Comparison of ENCODE assay signal across 22 cellular contexts in the genomic region with DNA sequence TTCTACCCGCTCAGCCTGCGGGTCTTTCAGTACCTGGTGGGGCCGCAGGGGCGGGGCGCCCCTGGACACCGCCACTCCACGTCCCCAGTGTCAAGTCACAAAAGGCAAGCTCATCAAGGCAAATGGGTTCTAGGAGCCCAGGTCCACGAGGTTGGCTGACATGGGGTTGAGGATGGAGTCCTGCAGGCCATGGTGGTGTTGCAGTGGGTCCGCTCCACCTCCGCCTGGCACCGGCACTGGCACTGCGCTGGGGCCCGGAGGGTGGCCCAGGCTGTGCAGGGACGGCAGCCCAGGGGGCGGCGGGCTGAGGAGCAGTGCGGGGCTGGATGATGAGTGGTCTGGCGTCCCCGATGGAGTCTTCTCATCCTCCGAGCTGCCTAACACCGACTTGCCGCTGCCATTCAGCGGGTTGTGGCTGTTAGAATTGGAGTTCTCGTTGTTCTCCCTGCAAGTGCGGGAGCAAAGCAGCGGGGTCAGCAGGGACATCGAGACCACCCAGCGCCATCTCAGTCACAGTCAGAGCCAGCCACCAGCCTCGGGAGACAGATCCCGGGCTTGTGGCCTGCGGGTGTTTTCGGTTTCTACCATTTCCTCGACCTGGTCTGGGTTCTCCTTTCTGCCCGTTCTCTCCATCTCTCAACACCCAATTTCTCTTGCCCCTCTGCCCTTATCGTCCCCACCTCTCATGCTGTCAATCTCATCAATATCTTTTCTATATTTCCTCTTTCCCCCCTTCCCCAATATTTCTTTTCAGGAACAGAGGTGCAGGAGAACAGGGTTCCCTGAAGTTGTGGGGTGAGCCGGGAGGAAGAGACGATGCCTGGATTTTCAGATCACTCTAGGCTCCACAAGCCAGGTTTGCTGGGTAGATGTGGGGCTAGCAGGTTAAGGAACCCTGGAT. TPM values are rescaled to one million over a fixed set of nuclear protein-coding genes. Genes with fewer than 3 reads are reported as not detected.
DNase-seq lines count a peak whose midpoint lies in the region; ATAC-seq and TF ChIP-seq lines count a peak whose summit lies in the region.
"Had no signal": no experiment of that assay in that cellular context is flagged by ENCODE, and none has a peak within 500 bp of the region (broad histone marks: within the 10 kb centered on the region; RNA-seq: fewer than 3 reads in every experiment).

No MANE protein-coding gene starts in this region.

- H3K27ac ChIP-seq in esophagus muscularis mucosa (replicated peaks in 1 of 4): no peak overlapping the region
- H3K27ac ChIP-seq: A549, adrenal gland, foreskin keratinocyte, upper lobe of right lung had no signal

- no peaks in the 10 kb centered on the region for H3K36me3 ChIP-seq in esophagus muscularis mucosa
- no peaks in the 10 kb centered on the region for H3K36me3 ChIP-seq in BE2C
- H3K36me3 ChIP-seq: adrenal gland, upper lobe of right lung had no signal

- no peak for ATAC-seq in activated T-cell treated with anti-CD3 and anti-CD28 coated beads, Interleukin-2, amount 50 U/mL, for 4 hours
- ATAC-seq in naive B cell (ENCODE audit: low read depth in 2 of 2): no peak
- ATAC-seq in stimulated activated naive B cell treated with anti-CD40 and anti-IgM and Interleukin-4, amounts not matched to agents 10 μg/mL and 1 μg/mL and 100 μg/mL, for 72 hours (replicated peaks): no peak
- ATAC-seq: A549; foreskin keratinocyte; left lobe of liver; Panc1; stimulated activated naive CD8-positive, alpha-beta T cell treated with anti-CD3 and anti-CD28 coated beads, Interleukin-15, amount 100 ng/mL, for 72 hours; upper lobe of right lung had no signal

- H3K4me1 ChIP-seq in esophagus muscularis mucosa (peaks cover 39 to 66% (median 62%) of the 10 kb centered on the region in 4 donors), BE2C (no peaks in the 10 kb centered on the region)
- H3K4me1 ChIP-seq: foreskin keratinocyte had no signal

- TF ChIP-seq CTCF in cardiac fibroblast (IDR thresholded peaks at IDR 0.05; ENCODE audit: low read depth, low read length) (no peak), esophagus muscularis mucosa (IDR thresholded peaks at IDR 0.05) (no peak), BE2C (IDR thresholded peaks at IDR 0.05; ENCODE audit: low read depth, low read length) (no peak)

- no peak for TF ChIP-seq POLR2A in esophagus muscularis mucosa (IDR thresholded peaks at IDR 0.05; ENCODE audit: low read depth)

- no peaks in the 10 kb centered on the region for H3K36me3 Mint-ChIP-seq in activated T-cell treated with anti-CD3 and anti-CD28 coated beads, Interleukin-2, amount 50 U/mL, for 4 hours (ENCODE audit: insufficient read depth)
- no peaks in the 10 kb centered on the region for H3K36me3 Mint-ChIP-seq in naive B cell
- no peaks in the 10 kb centered on the region for H3K36me3 Mint-ChIP-seq in stimulated activated naive B cell treated with anti-CD40 and anti-IgM and Interleukin-4, amounts not matched to agents 10 μg/mL and 1 μg/mL and 100 μg/mL, for 72 hours
- H3K36me3 Mint-ChIP-seq: CD4-positive, CD25-positive, alpha-beta regulatory T cell had no signal

- peak; percentile 23 to 28 for DNase-seq in activated T-cell treated with anti-CD3 and anti-CD28 coated beads, Interleukin-2, amount 50 U/mL, for 48 hours
- DNase-seq in activated T-cell treated with anti-CD3 and anti-CD28 coated beads, Interleukin-2, amount 50 U/mL, for 4 hours: no peak
- DNase-seq in cardiac fibroblast (ENCODE audit: low read depth in 2 of 2) (no peak), naive B cell (no peak), esophagus muscularis mucosa (ENCODE audit: extremely low spot score) (no peak), BE2C (no peak), SHP77 (lab: John Stamatoyannopoulos, UW) (no peak)
- no peak for DNase-seq in stimulated activated naive B cell treated with anti-CD40 and anti-IgM and Interleukin-4, amounts not matched to agents 10 μg/mL and 1 μg/mL and 100 μg/mL, for 72 hours
- DNase-seq: activated CD4-positive, alpha-beta T cell treated with anti-CD3 and anti-CD28 coated beads for 48 hours; adrenal gland; CD4-positive, CD25-positive, alpha-beta regulatory T cell; foreskin keratinocyte; HFFc6; NCI-H1417; NCI-H774; stimulated activated CD4-positive, alpha-beta T cell treated with anti-CD3 and anti-CD28 coated beads, Interleukin-15, amount 100 ng/mL, for 24 hours; stimulated activated naive CD8-positive, alpha-beta T cell treated with anti-CD3 and anti-CD28 coated beads, Interleukin-15, amount 100 ng/mL, for 72 hours; upper lobe of right lung had no signal

- peaks cover 43% of the 10 kb centered on the region for H3K4me1 Mint-ChIP-seq in activated T-cell treated with anti-CD3 and anti-CD28 coated beads, Interleukin-2, amount 50 U/mL, for 4 hours (ENCODE audit: low read depth)
- peaks cover 46 to 72% (median 70%) of the 10 kb centered on the region in 3 donors for H3K4me1 Mint-ChIP-seq in naive B cell
- H3K4me1 Mint-ChIP-seq in stimulated activated naive B cell treated with anti-CD40 and anti-IgM and Interleukin-4, amounts not matched to agents 10 μg/mL and 1 μg/mL and 100 μg/mL, for 72 hours: peaks cover 45 to 81% of the 10 kb centered on the region in 2 donors

- 54% methylated on average over 28 of the region's 37 CpGs for WGBS in esophagus muscularis mucosa

- H3K27ac Mint-ChIP-seq in naive B cell: no peak overlapping the region
- H3K27ac Mint-ChIP-seq in stimulated activated naive B cell treated with anti-CD40 and anti-IgM and Interleukin-4, amounts not matched to agents 10 μg/mL and 1 μg/mL and 100 μg/mL, for 72 hours: peak overlapping the region; percentile 6
- H3K27ac Mint-ChIP-seq: HFFc6; stimulated activated naive CD8-positive, alpha-beta T cell treated with anti-CD3 and anti-CD28 coated beads, Interleukin-15, amount 100 ng/mL, for 72 hours had no signal

- H3K27me3 ChIP-seq in esophagus muscularis mucosa (peaks cover 9 to 100% (median 70%) of the 10 kb centered on the region in 4 donors), BE2C (no peaks in the 10 kb centered on the region)

- peaks cover 88% of the 10 kb centered on the region for H3K27me3 Mint-ChIP-seq in activated T-cell treated with anti-CD3 and anti-CD28 coated beads, Interleukin-2, amount 50 U/mL, for 4 hours (ENCODE audit: low read depth)
- peaks cover 59 to 92% (median 89%) of the 10 kb centered on the region in 3 donors for H3K27me3 Mint-ChIP-seq in naive B cell
- peaks cover 81 to 97% of the 10 kb centered on the region in 2 donors for H3K27me3 Mint-ChIP-seq in stimulated activated naive B cell treated with anti-CD40 and anti-IgM and Interleukin-4, amounts not matched to agents 10 μg/mL and 1 μg/mL and 100 μg/mL, for 72 hours

- peak overlapping the region; percentile 63 to 64 for H3K4me3 ChIP-seq in cardiac fibroblast (replicated peaks in 1 of 2; ENCODE audit: low read depth in 2 of 2, low read length in 2 of 2)
- H3K4me3 ChIP-seq in esophagus muscularis mucosa: no peak overlapping the region
- H3K4me3 ChIP-seq in BE2C (ENCODE audit: low read depth, low read length): no peak overlapping the region
- H3K4me3 ChIP-seq: A549, adrenal gland, upper lobe of right lung had no signal

- intact Hi-C loops in esophagus muscularis mucosa (cut with DNase I): no loop called here

- H3K9me3 Mint-ChIP-seq in activated T-cell treated with anti-CD3 and anti-CD28 coated beads, Interleukin-2, amount 50 U/mL, for 4 hours: no peaks in the 10 kb centered on the region
- peaks cover 0 to 3% (median 0%) of the 10 kb centered on the region in 7 donors for H3K9me3 Mint-ChIP-seq in naive B cell
- no peaks in the 10 kb centered on the region for H3K9me3 Mint-ChIP-seq in stimulated activated naive B cell treated with anti-CD40 and anti-IgM and Interleukin-4, amounts not matched to agents 10 μg/mL and 1 μg/mL and 100 μg/mL, for 72 hours
- H3K9me3 Mint-ChIP-seq: HFFc6; stimulated activated naive CD8-positive, alpha-beta T cell treated with anti-CD3 and anti-CD28 coated beads, Interleukin-15, amount 100 ng/mL, for 72 hours had no signal

- H3K4me3 Mint-ChIP-seq in activated T-cell treated with anti-CD3 and anti-CD28 coated beads, Interleukin-2, amount 50 U/mL, for 4 hours: no peak overlapping the region
- peak overlapping the region; percentile 35 to 91 (median 72) for H3K4me3 Mint-ChIP-seq in naive B cell
- peak overlapping the region; percentile 18 to 33 for H3K4me3 Mint-ChIP-seq in stimulated activated naive B cell treated with anti-CD40 and anti-IgM and Interleukin-4, amounts not matched to agents 10 μg/mL and 1 μg/mL and 100 μg/mL, for 72 hours
- H3K4me3 Mint-ChIP-seq: HFFc6 had no signal

- TF ChIP-seq EP300 in esophagus muscularis mucosa (IDR thresholded peaks at IDR 0.05): no peak

- H3K9me3 ChIP-seq in esophagus muscularis mucosa (no peaks in the 10 kb centered on the region), BE2C (peaks cover 3% of the 10 kb centered on the region; the same call in 1 of the 2 replicates)
- H3K9me3 ChIP-seq: A549, adrenal gland, upper lobe of right lung had no signal

RNA-seq across cellular contexts. Expression of a gene that starts 3.0 kb away (rescaled TPM):
- total RNA-seq in activated T-cell treated with anti-CD3 and anti-CD28 coated beads, Interleukin-2, amount 50 U/mL, for 4 hours: not detected
- not detected for polyA plus RNA-seq in naive B cell (ENCODE audit: low read depth in 6 of 6)
- 1 to 10 TPM in 3 of 4 donors, under 1 TPM in 1; under 0.01 to 1.9 (median 1.5) TPM for total RNA-seq in esophagus muscularis mucosa
- polyA plus RNA-seq in BE2C (2012; ENCODE audit: insufficient read depth, insufficient read length, low read depth): not detected
- total RNA-seq: CD4-positive, CD25-positive, alpha-beta regulatory T cell; foreskin keratinocyte; HFFc6; HT-29; left lobe of liver; upper lobe of right lung had no signal
- polyA plus RNA-seq: CD4-positive, CD25-positive, alpha-beta regulatory T cell; foreskin keratinocyte had no signal

Comparison
In these comparisons a context has a peak if more than half of its experiments do, and no peak if none do; other contexts are left out.
1. DNase-seq: peak in activated T-cell treated with anti-CD3 and anti-CD28 coated beads, Interleukin-2, amount 50 U/mL, for 48 hours (2 of 2); none in activated T-cell treated with anti-CD3 and anti-CD28 coated beads, Interleukin-2, amount 50 U/mL, for 4 hours (single experiment), cardiac fibroblast (0 of 2), naive B cell (single experiment), stimulated activated naive B cell treated with anti-CD40 and anti-IgM and Interleukin-4, amounts not matched to agents 10 μg/mL and 1 μg/mL and 100 μg/mL, for 72 hours (single experiment), esophagus muscularis mucosa (single experiment), BE2C (single experiment) and SHP77 (0 of 2).
2. H3K4me3 ChIP-seq: peak in cardiac fibroblast (2 of 2); none in esophagus muscularis mucosa (0 of 4) and BE2C (single experiment).